ENCODE assay signal across 8 cellular contexts in the genomic region with DNA sequence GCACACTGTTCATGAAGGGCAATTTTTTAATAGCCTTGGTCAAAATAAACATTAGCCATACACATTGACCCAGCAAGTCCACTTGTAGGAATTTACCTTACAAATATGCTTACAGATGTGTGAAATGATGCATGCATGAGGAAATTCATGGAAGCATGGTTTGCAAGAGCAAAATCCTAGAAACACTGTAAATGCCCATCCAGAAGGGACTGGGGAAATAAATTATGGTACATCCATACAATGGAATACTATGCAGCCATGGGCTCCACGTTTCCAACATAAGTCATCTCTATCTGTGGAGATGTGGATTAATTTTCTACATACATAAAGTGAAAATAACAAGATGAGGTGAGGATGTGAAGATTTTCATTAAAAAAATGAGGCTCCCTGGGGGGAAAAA.
"Had no signal": no experiment of that assay in that cellular context is flagged by ENCODE, and none has a peak within 500 bp of the region (broad histone marks: within the 10 kb centered on the region; RNA-seq: fewer than 3 reads in every experiment).

No MANE protein-coding gene starts in this region.

- ATAC-seq: GM23338, HCT116, HepG2 had no signal

- H2AFZ ChIP-seq: GM23338 had no signal

- H3K4me3 ChIP-seq: GM23338, HAP-1 had no signal

- H3K4me2 ChIP-seq: GM23338 had no signal

- FAIRE-seq: HepG2 had no signal

- DNase-seq: H7, HFFc6, KBM-7 had no signal

- H3K36me3 ChIP-seq: HAP-1 had no signal

- H3K9me3 ChIP-seq: HAP-1 had no signal

- H3K27ac ChIP-seq: HL-60 had no signal
